ENCODE assay signal across 14 cellular contexts in the genomic region with DNA sequence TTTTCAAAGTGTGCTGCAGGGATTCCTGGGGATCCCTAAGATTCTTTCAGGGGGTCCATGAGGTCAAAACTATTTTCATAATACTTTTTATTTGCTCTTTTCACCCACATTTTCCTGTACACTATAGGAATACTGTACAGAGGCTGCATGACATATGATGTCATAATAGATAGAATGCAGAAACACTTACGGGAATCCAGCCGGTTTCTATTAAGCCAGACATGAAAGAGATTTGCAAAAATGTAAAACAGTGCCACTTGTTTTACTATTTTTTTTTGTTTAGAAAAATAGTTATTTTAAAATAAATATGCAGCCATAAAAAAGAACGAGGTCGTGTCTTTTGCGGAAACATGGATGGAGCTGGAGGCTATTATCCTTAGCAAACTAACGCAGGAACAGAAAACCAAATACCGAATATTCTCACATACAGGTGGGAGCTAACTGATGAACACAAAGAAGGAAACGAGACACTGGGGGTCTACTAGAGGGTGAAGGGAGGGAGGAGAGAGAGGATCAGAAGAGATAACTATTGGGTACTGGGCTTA. TPM values are rescaled to one million over a fixed set of nuclear protein-coding genes. Genes with fewer than 3 reads are reported as not detected.
DNase-seq lines count a peak whose midpoint lies in the region; ATAC-seq, FAIRE-seq and TF ChIP-seq lines count a peak whose summit lies in the region.
"Had no signal": no experiment of that assay in that cellular context is flagged by ENCODE, and none has a peak within 500 bp of the region (broad histone marks: within the 10 kb centered on the region; RNA-seq: fewer than 3 reads in every experiment).

No MANE protein-coding gene starts in this region.

- no peaks in the 10 kb centered on the region for H3K27me3 Mint-ChIP-seq in activated T-helper 17 cell treated with anti-CD3 and anti-CD28 coated beads, Interleukin-2, amount 50 U/mL, for 72 hours

- peaks cover 0 to 5% of the 10 kb centered on the region in 2 donors for H3K4me1 ChIP-seq in kidney (ENCODE audit: control insufficient read depth in 1 of 2, insufficient read depth in 1 of 2, low read depth in 1 of 2, low read length in 2 of 2)
- H3K4me1 ChIP-seq in transverse colon = peaks cover 19 to 51% (median 40%) of the 10 kb centered on the region in 4 donors

- no peaks in the 10 kb centered on the region for H3K9me3 Mint-ChIP-seq in activated T-helper 17 cell treated with anti-CD3 and anti-CD28 coated beads, Interleukin-2, amount 50 U/mL, for 72 hours

- TF ChIP-seq EP300 in transverse colon (IDR thresholded peaks at IDR 0.05; ENCODE audit: low read depth) = no peak

- H3K9ac ChIP-seq in kidney (ENCODE audit: low read length in 2 of 2) = no peak overlapping the region

- H3K4me3 Mint-ChIP-seq in activated T-helper 17 cell treated with anti-CD3 and anti-CD28 coated beads, Interleukin-2, amount 50 U/mL, for 72 hours = peak overlapping the region; percentile 15

- peaks cover 35% of the 10 kb centered on the region for H3K4me1 Mint-ChIP-seq in activated T-helper 17 cell treated with anti-CD3 and anti-CD28 coated beads, Interleukin-2, amount 50 U/mL, for 72 hours

- H3K27ac ChIP-seq in kidney (ENCODE audit: low read depth in 2 of 2, low read length in 2 of 2) (no peak overlapping the region), transverse colon (peak overlapping the region in 3 of 4 donors; percentile 27 to 53 (median 32))
- H3K27ac ChIP-seq: suprapubic skin had no signal

- H3K36me3 Mint-ChIP-seq in activated T-helper 17 cell treated with anti-CD3 and anti-CD28 coated beads, Interleukin-2, amount 50 U/mL, for 72 hours (ENCODE audit: low read depth) = peaks cover 84% of the 10 kb centered on the region

- no peaks in the 10 kb centered on the region for H3K27me3 ChIP-seq in transverse colon
- H3K27me3 ChIP-seq: body of pancreas, esophagus squamous epithelium, suprapubic skin had no signal

- WGBS in transverse colon (ENCODE audit: low coverage in 1 of 2), 2 donors = 45 to 73% methylated on average over 8 of the region's 8 CpGs

- H3K9me3 ChIP-seq in kidney (ENCODE audit: control insufficient read depth in 1 of 2, low read length in 2 of 2) (no peaks in the 10 kb centered on the region), transverse colon (no peaks in the 10 kb centered on the region)
- H3K9me3 ChIP-seq: body of pancreas, esophagus squamous epithelium, suprapubic skin had no signal

- no peak for ATAC-seq in activated T-helper 17 cell treated with anti-CD3 and anti-CD28 coated beads, Interleukin-2, amount 50 U/mL, for 72 hours (replicated peaks)
- no peak for ATAC-seq in HG02759 (IDR thresholded peaks at IDR 0.05; ENCODE audit: unreplicated experiment)
- ATAC-seq: body of pancreas had no signal

- H3K4me3 ChIP-seq in kidney (ENCODE audit: low read length in 2 of 2) (no peak overlapping the region), transverse colon (no peak overlapping the region)
- H3K4me3 ChIP-seq: body of pancreas, esophagus squamous epithelium, suprapubic skin had no signal

- TF ChIP-seq CTCF in kidney (IDR thresholded peaks at IDR 0.05; ENCODE audit: borderline replicate concordance, extremely low read depth, insufficient read depth) (no peak), transverse colon (IDR thresholded peaks at IDR 0.05) (no peak)

- peak; percentile 56 for FAIRE-seq in kidney (lab: Jason Lieb, UNC)

- intact Hi-C loops in kidney (cut with DNase I) = no loop called here
- intact Hi-C loops in transverse colon (cut with DNase I; ENCODE audit: low total_unique reads) = loop anchor here (10.0 kb wide), 1 partner anchor 100 kb away; the partner anchor contains the start of gene EIF2S3

- H3K27ac Mint-ChIP-seq in activated T-helper 17 cell treated with anti-CD3 and anti-CD28 coated beads, Interleukin-2, amount 50 U/mL, for 72 hours = peak overlapping the region; percentile 52

- DNase-seq in stimulated activated CD4-positive, alpha-beta T cell treated with anti-CD3 and anti-CD28 coated beads, Interleukin-2, amount 100 ng/mL, for 4 hours (ENCODE audit: low read depth) = peak; percentile 13
- DNase-seq in stimulated activated CD4-positive, alpha-beta T cell treated with anti-CD3 and anti-CD28 coated beads, Interleukin-2, amount 100 ng/mL, for 48 hours = no peak
- no peak for DNase-seq in kidney
- no peak for DNase-seq in transverse colon
- DNase-seq in kidney glomerular epithelial cell (lab: John Stamatoyannopoulos, UW) = no peak
- no peak for DNase-seq in dermis blood vessel endothelial cell
- DNase-seq: body of pancreas, esophagus squamous epithelium, hypothalamus, NCI-H1436 treated with DMSO at 0.1 percent for 48 hours, NCI-H446 treated with DMSO at 0.1 percent for 48 hours had no signal

- in situ Hi-C loops in transverse colon (cut with MboI; ENCODE audit: low pct_ligation_motif_present in 1 of 4, low pct_unique_long_range_greater_than_20kb in 1 of 4, low sequenced_read_pairs in 3 of 4) = no loop called here

- no peak for TF ChIP-seq POLR2A in transverse colon (IDR thresholded peaks at IDR 0.05)

- no peaks in the 10 kb centered on the region for H3K36me3 ChIP-seq in kidney (ENCODE audit: control insufficient read depth in 1 of 2, insufficient read depth in 2 of 2, low read length in 2 of 2)
- no peaks in the 10 kb centered on the region for H3K36me3 ChIP-seq in transverse colon
- H3K36me3 ChIP-seq: esophagus squamous epithelium, suprapubic skin had no signal

RNA-seq across cellular contexts. Expression of gene ZFX, which starts 5.0 kb away (rescaled TPM):
- 10 to 100 TPM; 41.0 to 42.9 TPM for total RNA-seq in activated T-helper 17 cell treated with anti-CD3 and anti-CD28 coated beads, Interleukin-2, amount 50 U/mL, for 72 hours
- total RNA-seq in kidney = 58.3 TPM
- polyA plus RNA-seq in kidney (ENCODE audit: insufficient read depth, low read depth, low replicate concordance) = 5.0 TPM
- 10 to 100 TPM; 33.7 to 50.5 (median 47.4) TPM for total RNA-seq in transverse colon
- 56.0 and 91.2 TPM in 2 replicates for total RNA-seq in dermis blood vessel endothelial cell

Comparison
In these comparisons a context has a peak if more than half of its experiments do, and no peak if none do; other contexts are left out.
1. H3K27ac ChIP-seq: peak in transverse colon (3 of 4); none in kidney (0 of 2).